22 cellular contexts compared by ENCODE assay signal in genomic region chr19:38875656-38876345, GRCh38. TPM values are rescaled to one million over a fixed set of nuclear protein-coding genes. Genes with fewer than 3 reads are reported as not detected.
DNase-seq lines count a peak whose midpoint lies in the region; ATAC-seq and TF ChIP-seq lines count a peak whose summit lies in the region.
"Had no signal": no experiment of that assay in that cellular context is flagged by ENCODE, and none has a peak within 500 bp of the region (broad histone marks: within the 10 kb centered on the region; RNA-seq: fewer than 3 reads in every experiment).

No MANE protein-coding gene starts in this region.

- ATAC-seq in activated T-cell treated with anti-CD3 and anti-CD28 coated beads, Interleukin-2, amount 50 U/mL, for 72 hours (replicated peaks in 1 of 2) = no peak
- ATAC-seq in central memory CD8-positive, alpha-beta T cell (replicated peaks; ENCODE audit: extremely low read depth, poor library complexity, severe bottlenecking) = no peak
- no peak for ATAC-seq in stimulated activated effector memory CD8-positive, alpha-beta T cell treated with anti-CD3 and anti-CD28 coated beads, Interleukin-12 subunit alpha, Interleukin-12 subunit beta, amount 100 ng/mL, for 72 hours

- 63 to 69% methylated on average over 5 of the region's 5 CpGs for WGBS in thyroid gland, 2 donors

- no peak for TF ChIP-seq POLR2A in thyroid gland (IDR thresholded peaks at IDR 0.05)

- no peaks in the 10 kb centered on the region for H3K27me3 Mint-ChIP-seq in activated T-cell treated with anti-CD3 and anti-CD28 coated beads, Interleukin-2, amount 50 U/mL, for 72 hours (ENCODE audit: low read depth)
- H3K27me3 Mint-ChIP-seq in central memory CD8-positive, alpha-beta T cell = no peaks in the 10 kb centered on the region

- no peaks in the 10 kb centered on the region for H3K9me3 Mint-ChIP-seq in activated T-cell treated with anti-CD3 and anti-CD28 coated beads, Interleukin-2, amount 50 U/mL, for 72 hours
- H3K9me3 Mint-ChIP-seq in central memory CD8-positive, alpha-beta T cell = no peaks in the 10 kb centered on the region
- H3K9me3 Mint-ChIP-seq in stimulated activated effector memory CD8-positive, alpha-beta T cell treated with anti-CD3 and anti-CD28 coated beads, Interleukin-12 subunit alpha, Interleukin-12 subunit beta, amount 100 ng/mL, for 72 hours = no peaks in the 10 kb centered on the region

- peaks cover 0 to 8% of the 10 kb centered on the region in 2 donors for H3K36me3 Mint-ChIP-seq in activated T-cell treated with anti-CD3 and anti-CD28 coated beads, Interleukin-2, amount 50 U/mL, for 72 hours (ENCODE audit: insufficient read depth in 2 of 2)
- peaks cover 15% of the 10 kb centered on the region for H3K36me3 Mint-ChIP-seq in central memory CD8-positive, alpha-beta T cell (ENCODE audit: insufficient read depth)
- peaks cover 73% of the 10 kb centered on the region for H3K36me3 Mint-ChIP-seq in stimulated activated effector memory CD8-positive, alpha-beta T cell treated with anti-CD3 and anti-CD28 coated beads, Interleukin-12 subunit alpha, Interleukin-12 subunit beta, amount 100 ng/mL, for 72 hours

- no peak overlapping the region for H3K27ac ChIP-seq in thyroid gland
- H3K27ac ChIP-seq: sigmoid colon, upper lobe of left lung had no signal

- H3K4me3 Mint-ChIP-seq in activated T-cell treated with anti-CD3 and anti-CD28 coated beads, Interleukin-2, amount 50 U/mL, for 72 hours = peak overlapping the region in 1 of 2 donors; percentile 38
- H3K4me3 Mint-ChIP-seq in central memory CD8-positive, alpha-beta T cell = peak overlapping the region; percentile 43
- peak overlapping the region; percentile 89 for H3K4me3 Mint-ChIP-seq in stimulated activated effector memory CD8-positive, alpha-beta T cell treated with anti-CD3 and anti-CD28 coated beads, Interleukin-12 subunit alpha, Interleukin-12 subunit beta, amount 100 ng/mL, for 72 hours

- H3K4me3 ChIP-seq in thyroid gland (replicated peaks in 1 of 3) = no peak overlapping the region
- H3K4me3 ChIP-seq: sigmoid colon, upper lobe of left lung had no signal

- no peaks in the 10 kb centered on the region for H3K27me3 ChIP-seq in thyroid gland
- H3K27me3 ChIP-seq: sigmoid colon, upper lobe of left lung had no signal

- H3K9me3 ChIP-seq in thyroid gland = no peaks in the 10 kb centered on the region
- H3K9me3 ChIP-seq: sigmoid colon, upper lobe of left lung had no signal

- TF ChIP-seq CTCF in thyroid gland (IDR thresholded peaks at IDR 0.05) = no peak

- H3K4me1 ChIP-seq in thyroid gland = peaks cover 9 to 18% of the 10 kb centered on the region in 2 donors
- H3K4me1 ChIP-seq: sigmoid colon had no signal

- peak overlapping the region; percentile 85 for H3K27ac Mint-ChIP-seq in activated T-cell treated with anti-CD3 and anti-CD28 coated beads, Interleukin-2, amount 50 U/mL, for 72 hours
- peak overlapping the region; percentile 25 for H3K27ac Mint-ChIP-seq in central memory CD8-positive, alpha-beta T cell (ENCODE audit: low read depth)
- H3K27ac Mint-ChIP-seq in stimulated activated effector memory CD8-positive, alpha-beta T cell treated with anti-CD3 and anti-CD28 coated beads, Interleukin-12 subunit alpha, Interleukin-12 subunit beta, amount 100 ng/mL, for 72 hours = peak overlapping the region; percentile 99

- peaks cover 5 to 9% of the 10 kb centered on the region in 2 donors for H3K36me3 ChIP-seq in thyroid gland

- DNase-seq in activated T-cell treated with anti-CD3 and anti-CD28 coated beads, Interleukin-2, amount 50 U/mL, for 72 hours = no peak
- no peak for DNase-seq in activated T-cell treated with anti-CD3 and anti-CD28 coated beads, Interleukin-2, amount 50 U/mL, for 48 hours
- DNase-seq in SHP77 (lab: John Stamatoyannopoulos, UW) (peak; percentile 61 to 82), NCI-H2196 treated with DMSO at 0.1 percent for 48 hours (lab: John Stamatoyannopoulos, UW; ENCODE audit: unreplicated experiment) (no peak), thyroid gland (no peak)
- DNase-seq in central memory CD8-positive, alpha-beta T cell (ENCODE audit: low spot score in 2 of 2) = no peak
- no peak for DNase-seq in stimulated activated effector memory CD8-positive, alpha-beta T cell treated with anti-CD3 and anti-CD28 coated beads, Interleukin-12 subunit alpha, Interleukin-12 subunit beta, amount 100 ng/mL, for 72 hours (ENCODE audit: low spot score in 2 of 2)
- DNase-seq in activated effector memory CD4-positive, alpha-beta T cell treated with Interleukin-2 at 50 U/mL for 16 hours = no peak
- DNase-seq: activated CD4-positive, alpha-beta T cell treated with anti-CD3 and anti-CD28 coated beads for 1 hour; Calu3; dermis blood vessel endothelial cell; erythroblast; GDM1; HCEC 1CT; mammary epithelial cell; NCI-H2029; NCI-H69; occipital lobe; sigmoid colon; stimulated activated CD4-positive, alpha-beta T cell treated with anti-CD3 and anti-CD28 coated beads, Interleukin-2, amount 100 ng/mL, for 48 hours; stimulated activated CD8-positive, alpha-beta memory T cell treated with anti-CD3 and anti-CD28 coated beads, Interleukin-4, amount 100 ng/mL, for 48 hours; upper lobe of left lung had no signal

- intact Hi-C loops in thyroid gland (cut with DNase I) = no loop called here

- peaks cover 39% of the 10 kb centered on the region for H3K4me1 Mint-ChIP-seq in activated T-cell treated with anti-CD3 and anti-CD28 coated beads, Interleukin-2, amount 50 U/mL, for 72 hours (ENCODE audit: low read depth)
- peaks cover 27% of the 10 kb centered on the region for H3K4me1 Mint-ChIP-seq in central memory CD8-positive, alpha-beta T cell
- H3K4me1 Mint-ChIP-seq in stimulated activated effector memory CD8-positive, alpha-beta T cell treated with anti-CD3 and anti-CD28 coated beads, Interleukin-12 subunit alpha, Interleukin-12 subunit beta, amount 100 ng/mL, for 72 hours = peaks cover 35% of the 10 kb centered on the region

RNA-seq across cellular contexts. Expression of gene RINL, which starts 2.3 kb away (rescaled TPM):
- 100 to 1,000 TPM; 122 to 151 TPM for total RNA-seq in activated T-cell treated with anti-CD3 and anti-CD28 coated beads, Interleukin-2, amount 50 U/mL, for 72 hours
- total RNA-seq in thyroid gland = 10 to 100 TPM in 3 of 4 donors, 1 to 10 TPM in 1; 6.4 to 18.7 (median 13.5) TPM

RNA-seq across cellular contexts. Expression of gene SIRT2, which starts 23.6 kb away (rescaled TPM):
- total RNA-seq in activated T-cell treated with anti-CD3 and anti-CD28 coated beads, Interleukin-2, amount 50 U/mL, for 72 hours = 10 to 100 TPM; 38.2 to 40.7 TPM
- total RNA-seq in thyroid gland = 100 to 1,000 TPM in 1 of 4 donors, 10 to 100 TPM in 3; 69.6 to 107 (median 90.7) TPM

RNA-seq across cellular contexts. Expression of gene NFKBIB, which starts 24.0 kb away (rescaled TPM):
- 10 to 100 TPM; 86.5 to 89.1 TPM for total RNA-seq in activated T-cell treated with anti-CD3 and anti-CD28 coated beads, Interleukin-2, amount 50 U/mL, for 72 hours
- total RNA-seq in thyroid gland = 10 to 100 TPM; 18.6 to 23.7 (median 21.2) TPM

RNA-seq across cellular contexts. Expression of gene HNRNPL, which starts 26.0 kb away (rescaled TPM):
- total RNA-seq in activated T-cell treated with anti-CD3 and anti-CD28 coated beads, Interleukin-2, amount 50 U/mL, for 72 hours = 100 to 1,000 TPM; 427 to 457 TPM
- total RNA-seq in thyroid gland = 100 to 1,000 TPM; 181 to 247 (median 232) TPM

RNA-seq across cellular contexts. Expression of gene CCER2, which starts 36.2 kb away (rescaled TPM):
- under 1 TPM; 0.69 to 0.70 TPM for total RNA-seq in activated T-cell treated with anti-CD3 and anti-CD28 coated beads, Interleukin-2, amount 50 U/mL, for 72 hours
- total RNA-seq in thyroid gland = 1 to 10 TPM in 2 of 4 donors, not detected in 2; 1.2 to 1.9 TPM
- total RNA-seq: dermis blood vessel endothelial cell had no signal

Comparison
In these comparisons a context has a peak if more than half of its experiments do, and no peak if none do; other contexts are left out.
1. DNase-seq: peak in SHP77 (2 of 2); none in activated T-cell treated with anti-CD3 and anti-CD28 coated beads, Interleukin-2, amount 50 U/mL, for 72 hours (0 of 2), activated T-cell treated with anti-CD3 and anti-CD28 coated beads, Interleukin-2, amount 50 U/mL, for 48 hours (0 of 2), central memory CD8-positive, alpha-beta T cell (0 of 2), stimulated activated effector memory CD8-positive, alpha-beta T cell treated with anti-CD3 and anti-CD28 coated beads, Interleukin-12 subunit alpha, Interleukin-12 subunit beta, amount 100 ng/mL, for 72 hours (0 of 2), activated effector memory CD4-positive, alpha-beta T cell treated with Interleukin-2 at 50 U/mL for 16 hours (single experiment), NCI-H2196 treated with DMSO at 0.1 percent for 48 hours (single experiment) and thyroid gland (0 of 2).
2. H3K27ac Mint-ChIP-seq: peak in every context shown above with its lines; median percentile 99 in stimulated activated effector memory CD8-positive, alpha-beta T cell treated with anti-CD3 and anti-CD28 coated beads, Interleukin-12 subunit alpha, Interleukin-12 subunit beta, amount 100 ng/mL, for 72 hours; 85 in activated T-cell treated with anti-CD3 and anti-CD28 coated beads, Interleukin-2, amount 50 U/mL, for 72 hours; 25 in central memory CD8-positive, alpha-beta T cell.
3. RNA of gene RINL, which starts 2.3 kb away (total RNA-seq): 122 to 151 TPM in activated T-cell treated with anti-CD3 and anti-CD28 coated beads, Interleukin-2, amount 50 U/mL, for 72 hours; 6.4 to 18.7 TPM in thyroid gland; every median in the first group is over 4 times any median in the second.